Comparison of ENCODE assay signal across 10 cellular contexts in genomic region chr14:80212025-80212402, GRCh38. TPM values are rescaled to one million over a fixed set of nuclear protein-coding genes. Genes with fewer than 3 reads are reported as not detected.
A peak's percentile ranks its signal among the peaks of the same experiment; 100 is the strongest.
DNase-seq lines count a peak whose midpoint lies in the region; ATAC-seq and TF ChIP-seq lines count a peak whose summit lies in the region.
"Had no signal": no experiment of that assay in that cellular context is flagged by ENCODE, and none has a peak within 500 bp of the region (broad histone marks: within the 10 kb centered on the region; RNA-seq: fewer than 3 reads in every experiment).

No MANE protein-coding gene starts in this region.

- DNase-seq in Right ventricle myocardium inferior (ENCODE audit: missing footprints) (no peak), cardiac septum (ENCODE audit: low spot score) (no peak), RWPE1 (ENCODE audit: low spot score) (peak; percentile 5), sigmoid colon (no peak), DMS114 treated with DMSO at 0.1 percent for 48 hours (lab: John Stamatoyannopoulos, UW; ENCODE audit: unreplicated experiment) (no peak)
- DNase-seq in stimulated activated CD8-positive, alpha-beta memory T cell treated with anti-CD3 and anti-CD28 coated beads, Interleukin-4, amount 100 ng/mL, for 48 hours, result no peak
- DNase-seq: CD4-positive, CD25-positive, alpha-beta regulatory T cell; right lobe of liver had no signal

- intact Hi-C loops in Right ventricle myocardium inferior (cut with DNase I) (loop anchor here (10.0 kb wide), 2 partner anchors 53 to 373 kb away; no protein-coding TSS in a partner anchor), cardiac septum (cut with DNase I) (loop anchor here (10.0 kb wide), 2 partner anchors 47 to 93 kb away; no protein-coding TSS in a partner anchor), sigmoid colon (cut with DNase I) (no loop called here)

- H3K4me3 ChIP-seq in iPS-15b (ENCODE audit: low read depth, low read length) (peak overlapping the region; percentile 23), urinary bladder (ENCODE audit: low read depth, low read length) (peak overlapping the region; percentile 22), sigmoid colon (peak overlapping the region in 2 of 4 donors; percentile 15 to 27)
- H3K4me3 ChIP-seq: right lobe of liver had no signal

- H3K4me1 ChIP-seq in iPS-15b (ENCODE audit: control insufficient read depth, insufficient read depth, low read length) (peaks cover 2% of the 10 kb centered on the region), urinary bladder (ENCODE audit: insufficient read depth) (no peaks in the 10 kb centered on the region), sigmoid colon (peaks cover 0 to 8% (median 0%) of the 10 kb centered on the region in 4 donors)
- H3K4me1 ChIP-seq: right lobe of liver had no signal

- TF ChIP-seq POLR2A in sigmoid colon (IDR thresholded peaks at IDR 0.05), result no peak

- no peak for TF ChIP-seq EP300 in sigmoid colon (IDR thresholded peaks at IDR 0.05)

- ATAC-seq in Right ventricle myocardium inferior, result peak; percentile 19

- 2% methylated on average over 5 of the region's 5 CpGs for WGBS in urinary bladder
- 2 to 4% methylated on average over 5 of the region's 5 CpGs for WGBS in sigmoid colon, 2 donors

- H3K9me3 ChIP-seq in iPS-15b (ENCODE audit: control insufficient read depth, insufficient read depth, low read length) (no peaks in the 10 kb centered on the region), sigmoid colon (no peaks in the 10 kb centered on the region)
- H3K9me3 ChIP-seq: right lobe of liver had no signal

- POLR2A ChIA-PET in RWPE1 (lab: Yijun Ruan, JAX; ENCODE audit: low non-redundant PET), result interaction anchor here (0.5 kb wide), 1 partner anchor 1009 kb away, joined by 3 read pairs; no protein-coding TSS in a partner anchor

- TF ChIP-seq CTCF in RWPE1 (conservative IDR thresholded peaks at IDR 0.05; ENCODE audit: low read depth) (no peak), sigmoid colon (IDR thresholded peaks at IDR 0.05) (no peak)

- H3K27me3 ChIP-seq in iPS-15b (ENCODE audit: control insufficient read depth, insufficient read depth, low read length) (peaks cover 8% of the 10 kb centered on the region), sigmoid colon (peaks cover 0 to 6% (median 0%) of the 10 kb centered on the region in 3 donors)
- H3K27me3 ChIP-seq: right lobe of liver had no signal

- no peaks in the 10 kb centered on the region for H3K36me3 ChIP-seq in iPS-15b (ENCODE audit: control insufficient read depth, insufficient read depth, low read length)
- H3K36me3 ChIP-seq in urinary bladder (ENCODE audit: insufficient read depth), result no peaks in the 10 kb centered on the region
- no peaks in the 10 kb centered on the region for H3K36me3 ChIP-seq in sigmoid colon
- H3K36me3 ChIP-seq: right lobe of liver had no signal

- CTCF ChIA-PET in RWPE1 (lab: Yijun Ruan, JAX), result interaction anchor here (0.6 kb wide), 1 partner anchor 607 kb away, joined by 4 read pairs; no protein-coding TSS in a partner anchor

- H3K9ac ChIP-seq in iPS-15b (ENCODE audit: low read depth, low read length), result no peak overlapping the region

- H3K27ac ChIP-seq in RWPE1 (no peak overlapping the region), urinary bladder (ENCODE audit: low read depth) (no peak overlapping the region), sigmoid colon (no peak overlapping the region)
- H3K27ac ChIP-seq: right lobe of liver had no signal

RNA-seq across cellular contexts. Expression of gene DIO2, which starts 0.7 kb away (rescaled TPM):
- total RNA-seq in Right ventricle myocardium inferior, result 1.6 TPM
- total RNA-seq in cardiac septum, result 32.0 TPM
- 2.4 TPM for total RNA-seq in urinary bladder
- polyA plus RNA-seq in urinary bladder, result 4.2 TPM
- 1 to 10 TPM in 1 of 4 donors, under 1 TPM in 3; 0.16 to 1.8 (median 0.62) TPM for total RNA-seq in sigmoid colon
- polyA plus RNA-seq in sigmoid colon, result 1 to 10 TPM in 1 of 3 donors, under 1 TPM in 2; 0.13 to 1.6 (median 0.60) TPM
- total RNA-seq: CD4-positive, CD25-positive, alpha-beta regulatory T cell had no signal
- polyA plus RNA-seq: CD4-positive, CD25-positive, alpha-beta regulatory T cell had no signal
